ENCODE assay signal across 26 cellular contexts in the genomic region with DNA sequence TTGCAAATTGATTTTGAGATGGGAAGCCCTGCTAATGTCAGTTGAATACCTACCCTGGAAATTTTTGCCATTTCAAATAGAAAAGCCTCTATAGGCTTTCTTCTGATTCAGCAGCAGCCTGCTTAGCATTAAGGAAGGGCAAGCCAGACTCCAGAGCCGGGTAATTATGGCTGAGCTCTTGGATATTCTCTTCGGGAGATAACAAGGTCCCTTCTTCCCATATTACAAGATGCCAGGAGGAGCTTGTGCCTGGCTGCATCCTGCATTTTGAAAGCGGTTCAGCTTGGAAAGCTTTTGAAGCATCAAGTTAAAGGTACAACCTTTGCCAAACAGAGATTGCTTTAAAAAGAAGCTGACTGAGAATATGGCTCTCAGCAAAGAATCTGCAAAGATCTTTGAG.
"Had no signal": no experiment of that assay in that cellular context is flagged by ENCODE, and none has a peak within 500 bp of the region (broad histone marks: within the 10 kb centered on the region; RNA-seq: fewer than 3 reads in every experiment).

No MANE protein-coding gene starts in this region.

- H3K4me3 ChIP-seq: gastrocnemius medialis, ovary, prostate gland, sigmoid colon, tibial artery had no signal

- H3K27ac ChIP-seq: gastrocnemius medialis, neutrophil, ovary, prostate gland, sigmoid colon, tibial artery had no signal

- ATAC-seq: effector memory CD8-positive, alpha-beta T cell; gastrocnemius medialis; left cardiac atrium; left ventricle myocardium superior; natural killer cell; stimulated activated memory B cell treated with anti-CD40 and anti-IgM and Interleukin-4, amounts not matched to agents 10 μg/mL and 1 μg/mL and 100 μg/mL, for 72 hours; stimulated activated naive CD8-positive, alpha-beta T cell treated with anti-CD3 and anti-CD28 coated beads, Interleukin-15, amount 100 ng/mL, for 72 hours had no signal

- H3K36me3 ChIP-seq: gastrocnemius medialis, neutrophil, ovary, prostate gland, sigmoid colon, tibial artery had no signal

- H3K9me3 ChIP-seq: gastrocnemius medialis, neutrophil, ovary, prostate gland, sigmoid colon, tibial artery had no signal

- H3K4me1 ChIP-seq: gastrocnemius medialis, prostate gland, sigmoid colon, tibial artery had no signal

- H3K27me3 ChIP-seq: gastrocnemius medialis, neutrophil, ovary, sigmoid colon, tibial artery had no signal

- DNase-seq: activated B cell treated with CpG ODN at 0.5 μM for 24 hours; activated CD4-positive, alpha-beta T cell treated with anti-CD3 and anti-CD28 coated beads for 4 hours; activated CD4-positive, alpha-beta T cell treated with anti-CD3 and anti-CD28 coated beads, Interleukin-2, amount 50 U/mL, for 48 hours; activated CD8-positive, alpha-beta memory T cell treated with anti-CD3 and anti-CD28 coated beads for 24 hours; activated effector memory CD4-positive, alpha-beta T cell treated with Interleukin-2 at 50 U/mL for 16 hours; activated naive CD4-positive, alpha-beta T cell treated with Interleukin-2 at 50 U/mL for 16 hours; cortex of kidney; effector memory CD8-positive, alpha-beta T cell; erythroblast; gastrocnemius medialis; glutamatergic neuron; left cardiac atrium; left ventricle myocardium superior; natural killer cell; ovary; sigmoid colon; small intestine; stimulated activated CD4-positive, alpha-beta T cell treated with anti-CD3 and anti-CD28 coated beads, Interleukin-4, amount 100 ng/mL, for 4 hours; stimulated activated CD8-positive, alpha-beta memory T cell treated with anti-CD3 and anti-CD28 coated beads, Interleukin-4, amount 100 ng/mL, for 48 hours; stimulated activated naive CD8-positive, alpha-beta T cell treated with anti-CD3 and anti-CD28 coated beads, Interleukin-15, amount 100 ng/mL, for 72 hours; substantia nigra; T-helper 1 cell; tibial artery had no signal
